1 cellular context compared by ENCODE assay signal in genomic region chr14:65412881-65413738, GRCh38.
TF ChIP-seq lines count a peak whose summit lies in the region.

No MANE protein-coding gene starts in this region.

TF ChIP-seq in HepG2, 621 proteins besides CTCF, POLR2A, EP300 and RAD21 (continued from another document and continues in another):
- TF ChIP-seq ZBTB7B (CRISPR knock-in tag; IDR thresholded peaks at IDR 0.05) (0 out of 2 replicates have a peak, but pooled peaks have one; percentile 63), ZBTB7A (CRISPR knock-in tag; IDR thresholded peaks at IDR 0.05) (peak; percentile 24; the same call in 1 of the 2 replicates), ZNF503 (CRISPR knock-in tag; IDR thresholded peaks at IDR 0.05) (no peak), SRSF9 (IDR thresholded peaks at IDR 0.05; ENCODE audit: borderline replicate concordance, insufficient read depth, low read depth, low read length, poor library complexity, severe bottlenecking) (no peak), ZNF318 (CRISPR knock-in tag; IDR thresholded peaks at IDR 0.05) (no peak), ZNF678 (CRISPR knock-in tag; IDR thresholded peaks at IDR 0.05) (no peak), SAP130 (CRISPR knock-in tag; IDR thresholded peaks at IDR 0.05; ENCODE audit: low read depth) (0 out of 2 replicates have a peak, but pooled peaks have one; percentile 5), NONO (IDR thresholded peaks at IDR 0.05) (no peak), NONO (CRISPR knock-in tag; conservative IDR thresholded peaks at IDR 0.05) (0 out of 2 replicates have a peak, but pooled peaks have one; percentile 26), FOXM1 (CRISPR knock-in tag; IDR thresholded peaks at IDR 0.05) (no peak), DPF2 (CRISPR knock-in tag; IDR thresholded peaks at IDR 0.05; ENCODE audit: borderline replicate concordance, low read depth) (no peak), STAT5B (CRISPR knock-in tag; IDR thresholded peaks at IDR 0.05) (no peak), SUZ12 (IDR thresholded peaks at IDR 0.05; ENCODE audit: low read depth, low read length) (no peak), IRF2 (CRISPR knock-in tag; IDR thresholded peaks at IDR 0.05) (no peak), HES4 (CRISPR knock-in tag; IDR thresholded peaks at IDR 0.05; ENCODE audit: borderline replicate concordance) (peak; percentile 79; the same call in 1 of the 2 replicates), KMT2B (CRISPR knock-in tag; IDR thresholded peaks at IDR 0.05) (peak; percentile 76), HMGXB4 (CRISPR knock-in tag; IDR thresholded peaks at IDR 0.05; ENCODE audit: borderline replicate concordance in 1 of 2, low read depth in 1 of 2) (no peak; a peak in 1 of 4 replicates), HNF4G (IDR thresholded peaks at IDR 0.05; ENCODE audit: borderline replicate concordance, low read depth, low read length) (no peak), HNF4G (CRISPR knock-in tag; IDR thresholded peaks at IDR 0.05; ENCODE audit: borderline replicate concordance, low read depth) (no peak), SETDB1 (CRISPR knock-in tag; IDR thresholded peaks at IDR 0.05; ENCODE audit: borderline replicate concordance) (no peak), MTA1 (CRISPR knock-in tag; IDR thresholded peaks at IDR 0.05; ENCODE audit: borderline replicate concordance) (no peak), ASH2L (IDR thresholded peaks at IDR 0.05; ENCODE audit: insufficient read length, low read depth, low read length) (peak; percentile 36), TMF1 (CRISPR knock-in tag; IDR thresholded peaks at IDR 0.05; ENCODE audit: low read depth) (no peak), KAT7 (CRISPR knock-in tag; IDR thresholded peaks at IDR 0.05; ENCODE audit: borderline replicate concordance) (no peak), ZNF788 (CRISPR knock-in tag; IDR thresholded peaks at IDR 0.05; ENCODE audit: borderline replicate concordance) (peak; percentile 29; the same call in 1 of the 2 replicates), POLR2G (IDR thresholded peaks at IDR 0.05; ENCODE audit: low read depth, low read length) (no peak), ZNF652 (CRISPR knock-in tag; IDR thresholded peaks at IDR 0.05; ENCODE audit: borderline replicate concordance, low read depth) (no peak), DBP (CRISPR knock-in tag; IDR thresholded peaks at IDR 0.05; ENCODE audit: not compliant biosample characterization) (no peak), SIN3B (IDR thresholded peaks at IDR 0.05; ENCODE audit: low read length) (no peak), LRRFIP1 (CRISPR knock-in tag; conservative IDR thresholded peaks at IDR 0.05) (no peak), REXO4 (CRISPR knock-in tag; IDR thresholded peaks at IDR 0.05; ENCODE audit: borderline replicate concordance) (no peak)
- TF ChIP-seq, protein P1, sequence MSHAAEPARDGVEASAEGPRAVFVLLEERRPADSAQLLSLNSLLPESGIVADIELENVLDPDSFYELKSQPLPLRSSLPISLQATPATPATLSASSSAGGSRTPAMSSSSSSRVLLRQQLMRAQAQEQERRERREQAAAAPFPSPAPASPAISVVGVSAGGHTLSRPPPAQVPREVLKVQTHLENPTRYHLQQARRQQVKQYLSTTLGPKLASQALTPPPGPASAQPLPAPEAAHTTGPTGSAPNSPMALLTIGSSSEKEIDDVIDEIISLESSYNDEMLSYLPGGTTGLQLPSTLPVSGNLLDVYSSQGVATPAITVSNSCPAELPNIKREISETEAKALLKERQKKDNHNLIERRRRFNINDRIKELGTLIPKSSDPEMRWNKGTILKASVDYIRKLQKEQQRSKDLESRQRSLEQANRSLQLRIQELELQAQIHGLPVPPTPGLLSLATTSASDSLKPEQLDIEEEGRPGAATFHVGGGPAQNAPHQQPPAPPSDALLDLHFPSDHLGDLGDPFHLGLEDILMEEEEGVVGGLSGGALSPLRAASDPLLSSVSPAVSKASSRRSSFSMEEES (CRISPR knock-in tag; IDR thresholded peaks at IDR 0.05): no peak
- TF ChIP-seq, protein P2, sequence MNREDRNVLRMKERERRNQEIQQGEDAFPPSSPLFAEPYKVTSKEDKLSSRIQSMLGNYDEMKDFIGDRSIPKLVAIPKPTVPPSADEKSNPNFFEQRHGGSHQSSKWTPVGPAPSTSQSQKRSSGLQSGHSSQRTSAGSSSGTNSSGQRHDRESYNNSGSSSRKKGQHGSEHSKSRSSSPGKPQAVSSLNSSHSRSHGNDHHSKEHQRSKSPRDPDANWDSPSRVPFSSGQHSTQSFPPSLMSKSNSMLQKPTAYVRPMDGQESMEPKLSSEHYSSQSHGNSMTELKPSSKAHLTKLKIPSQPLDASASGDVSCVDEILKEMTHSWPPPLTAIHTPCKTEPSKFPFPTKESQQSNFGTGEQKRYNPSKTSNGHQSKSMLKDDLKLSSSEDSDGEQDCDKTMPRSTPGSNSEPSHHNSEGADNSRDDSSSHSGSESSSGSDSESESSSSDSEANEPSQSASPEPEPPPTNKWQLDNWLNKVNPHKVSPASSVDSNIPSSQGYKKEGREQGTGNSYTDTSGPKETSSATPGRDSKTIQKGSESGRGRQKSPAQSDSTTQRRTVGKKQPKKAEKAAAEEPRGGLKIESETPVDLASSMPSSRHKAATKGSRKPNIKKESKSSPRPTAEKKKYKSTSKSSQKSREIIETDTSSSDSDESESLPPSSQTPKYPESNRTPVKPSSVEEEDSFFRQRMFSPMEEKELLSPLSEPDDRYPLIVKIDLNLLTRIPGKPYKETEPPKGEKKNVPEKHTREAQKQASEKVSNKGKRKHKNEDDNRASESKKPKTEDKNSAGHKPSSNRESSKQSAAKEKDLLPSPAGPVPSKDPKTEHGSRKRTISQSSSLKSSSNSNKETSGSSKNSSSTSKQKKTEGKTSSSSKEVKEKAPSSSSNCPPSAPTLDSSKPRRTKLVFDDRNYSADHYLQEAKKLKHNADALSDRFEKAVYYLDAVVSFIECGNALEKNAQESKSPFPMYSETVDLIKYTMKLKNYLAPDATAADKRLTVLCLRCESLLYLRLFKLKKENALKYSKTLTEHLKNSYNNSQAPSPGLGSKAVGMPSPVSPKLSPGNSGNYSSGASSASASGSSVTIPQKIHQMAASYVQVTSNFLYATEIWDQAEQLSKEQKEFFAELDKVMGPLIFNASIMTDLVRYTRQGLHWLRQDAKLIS (CRISPR knock-in tag; IDR thresholded peaks at IDR 0.05): no peak
- TF ChIP-seq, protein P3, sequence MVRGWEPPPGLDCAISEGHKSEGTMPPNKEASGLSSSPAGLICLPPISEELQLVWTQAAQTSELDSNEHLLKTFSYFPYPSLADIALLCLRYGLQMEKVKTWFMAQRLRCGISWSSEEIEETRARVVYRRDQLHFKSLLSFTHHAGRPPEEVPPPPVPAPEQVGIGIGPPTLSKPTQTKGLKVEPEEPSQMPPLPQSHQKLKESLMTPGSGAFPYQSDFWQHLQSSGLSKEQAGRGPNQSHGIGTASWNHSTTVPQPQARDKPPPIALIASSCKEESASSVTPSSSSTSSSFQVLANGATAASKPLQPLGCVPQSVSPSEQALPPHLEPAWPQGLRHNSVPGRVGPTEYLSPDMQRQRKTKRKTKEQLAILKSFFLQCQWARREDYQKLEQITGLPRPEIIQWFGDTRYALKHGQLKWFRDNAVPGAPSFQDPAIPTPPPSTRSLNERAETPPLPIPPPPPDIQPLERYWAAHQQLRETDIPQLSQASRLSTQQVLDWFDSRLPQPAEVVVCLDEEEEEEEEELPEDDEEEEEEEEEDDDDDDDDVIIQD (CRISPR knock-in tag; IDR thresholded peaks at IDR 0.05; ENCODE audit: low read depth): no peak
